Comparison of ENCODE assay signal across 1 cellular context in genomic region chr11:17760102-17761029, GRCh38.
TF ChIP-seq lines count a peak whose summit lies in the region.

No MANE protein-coding gene starts in this region.

TF ChIP-seq in H1, 55 proteins besides CTCF, POLR2A, EP300 and RAD21 (continued from another document):
- TF ChIP-seq FOSL1 (IDR thresholded peaks at IDR 0.05; ENCODE audit: insufficient read depth, low read depth, low read length) (no peak), TEAD4 (IDR thresholded peaks at IDR 0.05; ENCODE audit: low read depth, low read length) (no peak), RXRA (IDR thresholded peaks at IDR 0.05; ENCODE audit: insufficient read depth, low read depth, low read length) (no peak), KDM4A (IDR thresholded peaks at IDR 0.05; ENCODE audit: low read depth, low read length, severe bottlenecking) (no peak), MAX (IDR thresholded peaks at IDR 0.05) (peak; percentile 40), CHD1 (IDR thresholded peaks at IDR 0.05; ENCODE audit: low read depth, low read length) (no peak), SP2 (IDR thresholded peaks at IDR 0.05; ENCODE audit: low read length) (no peak), BACH1 (IDR thresholded peaks at IDR 0.05; ENCODE audit: low read length) (no peak), EGR1 (IDR thresholded peaks at IDR 0.05; ENCODE audit: borderline replicate concordance, low read depth, low read length) (no peak), JUND (IDR thresholded peaks at IDR 0.05; ENCODE audit: low read length) (0 out of 2 replicates have a peak, but pooled peaks have one; percentile 12), E2F6 (IDR thresholded peaks at IDR 0.05) (no peak), SRF (IDR thresholded peaks at IDR 0.05; ENCODE audit: low read depth, low read length) (no peak), SP1 (IDR thresholded peaks at IDR 0.05; ENCODE audit: low read depth, low read length) (no peak), CBX8 (IDR thresholded peaks at IDR 0.05; ENCODE audit: borderline replicate concordance, low read depth, low read length) (no peak), ZNF274 (IDR thresholded peaks at IDR 0.05; ENCODE audit: borderline replicate concordance, extremely low read depth, low read length) (no peak), CHD2 (IDR thresholded peaks at IDR 0.05; ENCODE audit: low read length) (0 out of 2 replicates have a peak, but pooled peaks have one; percentile 18), TCF12 (IDR thresholded peaks at IDR 0.05; ENCODE audit: low read depth, low read length) (0 out of 2 replicates have a peak, but pooled peaks have one; percentile 13)
TF ChIP-seq in H1: peak in this region for 5.
